ENCODE assay signal across 8 cellular contexts in genomic region chr15:40845036-40845435, GRCh38. TPM values are rescaled to one million over a fixed set of nuclear protein-coding genes. Genes with fewer than 3 reads are reported as not detected.
DNase-seq lines count a peak whose midpoint lies in the region; ATAC-seq lines count a peak whose summit lies in the region.

No MANE protein-coding gene starts in this region.

- H3K9me3 Mint-ChIP-seq in T-helper 1 cell treated with Interleukin-12 subunit alpha and Interleukin-12 subunit beta and Interleukin-4 antibody, amounts not matched to agents 30 μg/mL and 1 μg/mL, for 36 hours, result no peaks in the 10 kb centered on the region
- H3K9me3 Mint-ChIP-seq in activated CD4-positive, alpha-beta memory T cell treated with anti-CD3 and anti-CD28 coated beads, Interleukin-2, amount 10 ng/mL, durations not matched to agents 7 days and 5 days, result no peaks in the 10 kb centered on the region
- no peaks in the 10 kb centered on the region for H3K9me3 Mint-ChIP-seq in immature natural killer cell
- no peaks in the 10 kb centered on the region for H3K9me3 Mint-ChIP-seq in stimulated activated naive CD8-positive, alpha-beta T cell treated with anti-CD3 and anti-CD28 coated beads, Interleukin-15, Interleukin-2, amounts not matched to agents 100 ng/mL and 50 ng/mL, for 24 hours

- peaks cover 31% of the 10 kb centered on the region for H3K4me1 Mint-ChIP-seq in T-helper 1 cell treated with Interleukin-12 subunit alpha and Interleukin-12 subunit beta and Interleukin-4 antibody, amounts not matched to agents 30 μg/mL and 1 μg/mL, for 36 hours (ENCODE audit: low read depth)
- peaks cover 24% of the 10 kb centered on the region for H3K4me1 Mint-ChIP-seq in activated CD4-positive, alpha-beta memory T cell treated with anti-CD3 and anti-CD28 coated beads, Interleukin-2, amount 10 ng/mL, durations not matched to agents 7 days and 5 days
- H3K4me1 Mint-ChIP-seq in immature natural killer cell, result peaks cover 12 to 13% of the 10 kb centered on the region in 2 donors
- H3K4me1 Mint-ChIP-seq in stimulated activated naive CD8-positive, alpha-beta T cell treated with anti-CD3 and anti-CD28 coated beads, Interleukin-15, Interleukin-2, amounts not matched to agents 100 ng/mL and 50 ng/mL, for 24 hours (ENCODE audit: low read depth), result peaks cover 28% of the 10 kb centered on the region

- H3K27ac ChIP-seq in substantia nigra (ENCODE audit: low read depth, low read length, poor library complexity, severe bottlenecking), result no peak overlapping the region

- POLR2A ChIA-PET in activated CD4-positive, alpha-beta memory T cell treated with anti-CD3 and anti-CD28 coated beads, Interleukin-2, amount 10 ng/mL, durations not matched to agents 7 days and 5 days (lab: Charles Lee), result interaction anchor here (1.4 to 2.4 kb wide), 3 partner anchors 12 to 151 kb away, joined by 3 to 14 read pairs (median 6); partner anchors contain the start of gene VPS18

- peaks cover 30% of the 10 kb centered on the region for H3K27me3 Mint-ChIP-seq in T-helper 1 cell treated with Interleukin-12 subunit alpha and Interleukin-12 subunit beta and Interleukin-4 antibody, amounts not matched to agents 30 μg/mL and 1 μg/mL, for 36 hours (ENCODE audit: low read depth)
- peaks cover 31% of the 10 kb centered on the region for H3K27me3 Mint-ChIP-seq in activated CD4-positive, alpha-beta memory T cell treated with anti-CD3 and anti-CD28 coated beads, Interleukin-2, amount 10 ng/mL, durations not matched to agents 7 days and 5 days
- H3K27me3 Mint-ChIP-seq in immature natural killer cell (ENCODE audit: low read depth in 3 of 3), result peaks cover 7 to 18% (median 8%) of the 10 kb centered on the region in 3 donors
- peaks cover 4% of the 10 kb centered on the region for H3K27me3 Mint-ChIP-seq in stimulated activated naive CD8-positive, alpha-beta T cell treated with anti-CD3 and anti-CD28 coated beads, Interleukin-15, Interleukin-2, amounts not matched to agents 100 ng/mL and 50 ng/mL, for 24 hours

- peak overlapping the region; percentile 81 for H3K4me3 Mint-ChIP-seq in T-helper 1 cell treated with Interleukin-12 subunit alpha and Interleukin-12 subunit beta and Interleukin-4 antibody, amounts not matched to agents 30 μg/mL and 1 μg/mL, for 36 hours
- H3K4me3 Mint-ChIP-seq in activated CD4-positive, alpha-beta memory T cell treated with anti-CD3 and anti-CD28 coated beads, Interleukin-2, amount 10 ng/mL, durations not matched to agents 7 days and 5 days, result peak overlapping the region; percentile 74
- H3K4me3 Mint-ChIP-seq in immature natural killer cell, result peak overlapping the region; percentile 74 to 85 (median 79)
- peak overlapping the region; percentile 88 for H3K4me3 Mint-ChIP-seq in stimulated activated naive CD8-positive, alpha-beta T cell treated with anti-CD3 and anti-CD28 coated beads, Interleukin-15, Interleukin-2, amounts not matched to agents 100 ng/mL and 50 ng/mL, for 24 hours

- DNase-seq in T-helper 1 cell (no peak), immature natural killer cell (no peak), substantia nigra (lab: John Stamatoyannopoulos, UW) (no peak)
- no peak for DNase-seq in activated CD4-positive, alpha-beta memory T cell treated with anti-CD3 and anti-CD28 coated beads, Interleukin-2, amount 10 ng/mL, durations not matched to agents 7 days and 5 days
- DNase-seq in stimulated activated CD4-positive, alpha-beta T cell treated with anti-CD3 and anti-CD28 coated beads, Interleukin-4, amount 100 ng/mL, for 1 hour, result no peak

- CTCF ChIA-PET in activated CD4-positive, alpha-beta memory T cell treated with anti-CD3 and anti-CD28 coated beads, Interleukin-2, amount 10 ng/mL, durations not matched to agents 7 days and 5 days (lab: Charles Lee), result interaction anchor here (0.7 to 2.5 kb wide), 4 partner anchors 14 to 255 kb away, joined by 3 to 20 read pairs (median 6); no protein-coding TSS in a partner anchor

- ATAC-seq in activated CD4-positive, CD25-positive, alpha-beta regulatory T cell treated with anti-CD3 and anti-CD28 coated beads, Interleukin-2, amount 50 U/mL, for 24 hours, result no peak

- peaks cover 2% of the 10 kb centered on the region for H3K36me3 Mint-ChIP-seq in T-helper 1 cell treated with Interleukin-12 subunit alpha and Interleukin-12 subunit beta and Interleukin-4 antibody, amounts not matched to agents 30 μg/mL and 1 μg/mL, for 36 hours (ENCODE audit: low read depth)
- no peaks in the 10 kb centered on the region for H3K36me3 Mint-ChIP-seq in activated CD4-positive, alpha-beta memory T cell treated with anti-CD3 and anti-CD28 coated beads, Interleukin-2, amount 10 ng/mL, durations not matched to agents 7 days and 5 days (ENCODE audit: low read depth)
- no peaks in the 10 kb centered on the region for H3K36me3 Mint-ChIP-seq in immature natural killer cell
- H3K36me3 Mint-ChIP-seq in stimulated activated naive CD8-positive, alpha-beta T cell treated with anti-CD3 and anti-CD28 coated beads, Interleukin-15, Interleukin-2, amounts not matched to agents 100 ng/mL and 50 ng/mL, for 24 hours (ENCODE audit: low read depth), result no peaks in the 10 kb centered on the region

- H3K27ac Mint-ChIP-seq in T-helper 1 cell treated with Interleukin-12 subunit alpha and Interleukin-12 subunit beta and Interleukin-4 antibody, amounts not matched to agents 30 μg/mL and 1 μg/mL, for 36 hours, result no peak overlapping the region
- no peak overlapping the region for H3K27ac Mint-ChIP-seq in activated CD4-positive, alpha-beta memory T cell treated with anti-CD3 and anti-CD28 coated beads, Interleukin-2, amount 10 ng/mL, durations not matched to agents 7 days and 5 days
- H3K27ac Mint-ChIP-seq in immature natural killer cell, result no peak overlapping the region
- H3K27ac Mint-ChIP-seq in stimulated activated naive CD8-positive, alpha-beta T cell treated with anti-CD3 and anti-CD28 coated beads, Interleukin-15, Interleukin-2, amounts not matched to agents 100 ng/mL and 50 ng/mL, for 24 hours, result peak overlapping the region; percentile 40

RNA-seq across cellular contexts. Expression of gene SPINT1, which starts 1.2 kb away (rescaled TPM):
- total RNA-seq in activated CD4-positive, alpha-beta memory T cell treated with anti-CD3 and anti-CD28 coated beads, Interleukin-2, amount 10 ng/mL, durations not matched to agents 7 days and 5 days, result 1 to 10 TPM; 4.9 to 5.1 TPM
- polyA plus RNA-seq in immature natural killer cell, result 1 to 10 TPM in 2 of 3 donors, under 1 TPM in 1; 0.48 to 3.9 (median 1.8) TPM

RNA-seq across cellular contexts. Expression of gene PPP1R14D, which starts 16.5 kb away (rescaled TPM):
- total RNA-seq in activated CD4-positive, alpha-beta memory T cell treated with anti-CD3 and anti-CD28 coated beads, Interleukin-2, amount 10 ng/mL, durations not matched to agents 7 days and 5 days, result not detected
- not detected for polyA plus RNA-seq in immature natural killer cell

RNA-seq across cellular contexts. Expression of gene RHOV, which starts 29.0 kb away (rescaled TPM):
- not detected for total RNA-seq in activated CD4-positive, alpha-beta memory T cell treated with anti-CD3 and anti-CD28 coated beads, Interleukin-2, amount 10 ng/mL, durations not matched to agents 7 days and 5 days
- not detected for polyA plus RNA-seq in immature natural killer cell

RNA-seq across cellular contexts. Expression of gene DNAJC17, which starts 37.8 kb away (rescaled TPM):
- 10 to 100 TPM; 35.8 to 37.8 TPM for total RNA-seq in activated CD4-positive, alpha-beta memory T cell treated with anti-CD3 and anti-CD28 coated beads, Interleukin-2, amount 10 ng/mL, durations not matched to agents 7 days and 5 days
- 10 to 100 TPM; 25.6 to 62.8 (median 34.7) TPM for polyA plus RNA-seq in immature natural killer cell

RNA-seq across cellular contexts. Expression of gene ZFYVE19, which starts 38.1 kb away (rescaled TPM):
- 10 to 100 TPM; 27.2 to 29.8 TPM for total RNA-seq in activated CD4-positive, alpha-beta memory T cell treated with anti-CD3 and anti-CD28 coated beads, Interleukin-2, amount 10 ng/mL, durations not matched to agents 7 days and 5 days
- polyA plus RNA-seq in immature natural killer cell, result 10 to 100 TPM; 12.8 to 22.0 (median 20.9) TPM
